2 cellular contexts compared by ENCODE assay signal in genomic region chr12:75591628-75592027, GRCh38.
TF ChIP-seq lines count a peak whose summit lies in the region.

No MANE protein-coding gene starts in this region.

TF ChIP-seq in IMR-90, 13 proteins besides CTCF, POLR2A, EP300 and RAD21:
- TF ChIP-seq RFX5 (IDR thresholded peaks at IDR 0.05; ENCODE audit: low read depth, low read length) (no peak), BHLHE40 (IDR thresholded peaks at IDR 0.05; ENCODE audit: low read depth, low read length) (no peak), ELK1 (IDR thresholded peaks at IDR 0.05; ENCODE audit: borderline replicate concordance, low read depth, low read length) (no peak), MXI1 (IDR thresholded peaks at IDR 0.05; ENCODE audit: borderline replicate concordance, low read depth, low read length) (no peak), CEBPB (IDR thresholded peaks at IDR 0.05; ENCODE audit: low read depth, low read length) (peak; percentile 41; the same call in 1 of the 2 replicates), MAFK (IDR thresholded peaks at IDR 0.05; ENCODE audit: low read depth, low read length) (no peak), CHD1 (IDR thresholded peaks at IDR 0.05; ENCODE audit: low read depth, low read length) (no peak)

TF ChIP-seq in SK-N-SH, 30 proteins besides CTCF, POLR2A, EP300 and RAD21:
- TF ChIP-seq, protein P1, sequence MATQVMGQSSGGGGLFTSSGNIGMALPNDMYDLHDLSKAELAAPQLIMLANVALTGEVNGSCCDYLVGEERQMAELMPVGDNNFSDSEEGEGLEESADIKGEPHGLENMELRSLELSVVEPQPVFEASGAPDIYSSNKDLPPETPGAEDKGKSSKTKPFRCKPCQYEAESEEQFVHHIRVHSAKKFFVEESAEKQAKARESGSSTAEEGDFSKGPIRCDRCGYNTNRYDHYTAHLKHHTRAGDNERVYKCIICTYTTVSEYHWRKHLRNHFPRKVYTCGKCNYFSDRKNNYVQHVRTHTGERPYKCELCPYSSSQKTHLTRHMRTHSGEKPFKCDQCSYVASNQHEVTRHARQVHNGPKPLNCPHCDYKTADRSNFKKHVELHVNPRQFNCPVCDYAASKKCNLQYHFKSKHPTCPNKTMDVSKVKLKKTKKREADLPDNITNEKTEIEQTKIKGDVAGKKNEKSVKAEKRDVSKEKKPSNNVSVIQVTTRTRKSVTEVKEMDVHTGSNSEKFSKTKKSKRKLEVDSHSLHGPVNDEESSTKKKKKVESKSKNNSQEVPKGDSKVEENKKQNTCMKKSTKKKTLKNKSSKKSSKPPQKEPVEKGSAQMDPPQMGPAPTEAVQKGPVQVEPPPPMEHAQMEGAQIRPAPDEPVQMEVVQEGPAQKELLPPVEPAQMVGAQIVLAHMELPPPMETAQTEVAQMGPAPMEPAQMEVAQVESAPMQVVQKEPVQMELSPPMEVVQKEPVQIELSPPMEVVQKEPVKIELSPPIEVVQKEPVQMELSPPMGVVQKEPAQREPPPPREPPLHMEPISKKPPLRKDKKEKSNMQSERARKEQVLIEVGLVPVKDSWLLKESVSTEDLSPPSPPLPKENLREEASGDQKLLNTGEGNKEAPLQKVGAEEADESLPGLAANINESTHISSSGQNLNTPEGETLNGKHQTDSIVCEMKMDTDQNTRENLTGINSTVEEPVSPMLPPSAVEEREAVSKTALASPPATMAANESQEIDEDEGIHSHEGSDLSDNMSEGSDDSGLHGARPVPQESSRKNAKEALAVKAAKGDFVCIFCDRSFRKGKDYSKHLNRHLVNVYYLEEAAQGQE (IDR thresholded peaks at IDR 0.05; ENCODE audit: low read depth, low read length) = no peak
- TF ChIP-seq, protein P2, sequence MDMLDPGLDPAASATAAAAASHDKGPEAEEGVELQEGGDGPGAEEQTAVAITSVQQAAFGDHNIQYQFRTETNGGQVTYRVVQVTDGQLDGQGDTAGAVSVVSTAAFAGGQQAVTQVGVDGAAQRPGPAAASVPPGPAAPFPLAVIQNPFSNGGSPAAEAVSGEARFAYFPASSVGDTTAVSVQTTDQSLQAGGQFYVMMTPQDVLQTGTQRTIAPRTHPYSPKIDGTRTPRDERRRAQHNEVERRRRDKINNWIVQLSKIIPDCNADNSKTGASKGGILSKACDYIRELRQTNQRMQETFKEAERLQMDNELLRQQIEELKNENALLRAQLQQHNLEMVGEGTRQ (IDR thresholded peaks at IDR 0.05; ENCODE audit: borderline replicate concordance, low read depth, low read length) = no peak
- TF ChIP-seq NFIC (IDR thresholded peaks at IDR 0.05; ENCODE audit: borderline replicate concordance) (no peak), NRF1 (IDR thresholded peaks at IDR 0.05; ENCODE audit: low read depth, low read length) (no peak), GATA2 (CRISPR knock-in tag; IDR thresholded peaks at IDR 0.05) (peak; percentile 82), CHD2 (IDR thresholded peaks at IDR 0.05; ENCODE audit: low read length, partially characterized antibody) (peak; percentile 68), RFX5 (IDR thresholded peaks at IDR 0.05; ENCODE audit: low read length) (no peak), MXI1 (IDR thresholded peaks at IDR 0.05; ENCODE audit: low read depth, low read length) (no peak), ELF1 (IDR thresholded peaks at IDR 0.05) (no peak), SIN3A (IDR thresholded peaks at IDR 0.05; ENCODE audit: borderline replicate concordance, low read depth, low read length) (no peak), JUND (IDR thresholded peaks at IDR 0.05) (no peak), RXRA (IDR thresholded peaks at IDR 0.05; ENCODE audit: borderline replicate concordance, low read depth) (no peak), POLR2AphosphoS5 (IDR thresholded peaks at IDR 0.05; ENCODE audit: low read depth, low read length) (no peak), YY1 (IDR thresholded peaks at IDR 0.05; ENCODE audit: low read depth) (no peak), IRF3 (IDR thresholded peaks at IDR 0.05; ENCODE audit: low read depth, low read length) (no peak), MAX (IDR thresholded peaks at IDR 0.05; ENCODE audit: low read depth) (no peak), RCOR1 (IDR thresholded peaks at IDR 0.05; ENCODE audit: low read length) (peak; percentile 80), EZH2phosphoT487 (IDR thresholded peaks at IDR 0.05; ENCODE audit: borderline replicate concordance, low read depth) (no peak), TEAD4 (IDR thresholded peaks at IDR 0.05; ENCODE audit: borderline replicate concordance, insufficient read depth) (no peak), FOSL2 (IDR thresholded peaks at IDR 0.05; ENCODE audit: borderline replicate concordance, low read depth) (no peak), FOXM1 (IDR thresholded peaks at IDR 0.05; ENCODE audit: low read depth) (no peak), FOXJ3 (CRISPR knock-in tag; IDR thresholded peaks at IDR 0.05) (no peak), TCF12 (IDR thresholded peaks at IDR 0.05) (0 out of 2 replicates have a peak, but pooled peaks have one; percentile 11), GABPA (IDR thresholded peaks at IDR 0.05; ENCODE audit: low read depth) (no peak)
- TF ChIP-seq, protein P3, sequence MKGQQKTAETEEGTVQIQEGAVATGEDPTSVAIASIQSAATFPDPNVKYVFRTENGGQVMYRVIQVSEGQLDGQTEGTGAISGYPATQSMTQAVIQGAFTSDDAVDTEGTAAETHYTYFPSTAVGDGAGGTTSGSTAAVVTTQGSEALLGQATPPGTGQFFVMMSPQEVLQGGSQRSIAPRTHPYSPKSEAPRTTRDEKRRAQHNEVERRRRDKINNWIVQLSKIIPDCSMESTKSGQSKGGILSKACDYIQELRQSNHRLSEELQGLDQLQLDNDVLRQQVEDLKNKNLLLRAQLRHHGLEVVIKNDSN (IDR thresholded peaks at IDR 0.05; ENCODE audit: borderline replicate concordance, low read depth) = no peak
- TF ChIP-seq, protein P4, sequence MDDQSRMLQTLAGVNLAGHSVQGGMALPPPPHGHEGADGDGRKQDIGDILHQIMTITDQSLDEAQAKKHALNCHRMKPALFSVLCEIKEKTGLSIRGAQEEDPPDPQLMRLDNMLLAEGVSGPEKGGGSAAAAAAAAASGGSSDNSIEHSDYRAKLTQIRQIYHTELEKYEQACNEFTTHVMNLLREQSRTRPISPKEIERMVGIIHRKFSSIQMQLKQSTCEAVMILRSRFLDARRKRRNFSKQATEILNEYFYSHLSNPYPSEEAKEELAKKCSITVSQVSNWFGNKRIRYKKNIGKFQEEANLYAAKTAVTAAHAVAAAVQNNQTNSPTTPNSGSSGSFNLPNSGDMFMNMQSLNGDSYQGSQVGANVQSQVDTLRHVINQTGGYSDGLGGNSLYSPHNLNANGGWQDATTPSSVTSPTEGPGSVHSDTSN (IDR thresholded peaks at IDR 0.05) = no peak
